7 cellular contexts compared by ENCODE assay signal in the genomic region with DNA sequence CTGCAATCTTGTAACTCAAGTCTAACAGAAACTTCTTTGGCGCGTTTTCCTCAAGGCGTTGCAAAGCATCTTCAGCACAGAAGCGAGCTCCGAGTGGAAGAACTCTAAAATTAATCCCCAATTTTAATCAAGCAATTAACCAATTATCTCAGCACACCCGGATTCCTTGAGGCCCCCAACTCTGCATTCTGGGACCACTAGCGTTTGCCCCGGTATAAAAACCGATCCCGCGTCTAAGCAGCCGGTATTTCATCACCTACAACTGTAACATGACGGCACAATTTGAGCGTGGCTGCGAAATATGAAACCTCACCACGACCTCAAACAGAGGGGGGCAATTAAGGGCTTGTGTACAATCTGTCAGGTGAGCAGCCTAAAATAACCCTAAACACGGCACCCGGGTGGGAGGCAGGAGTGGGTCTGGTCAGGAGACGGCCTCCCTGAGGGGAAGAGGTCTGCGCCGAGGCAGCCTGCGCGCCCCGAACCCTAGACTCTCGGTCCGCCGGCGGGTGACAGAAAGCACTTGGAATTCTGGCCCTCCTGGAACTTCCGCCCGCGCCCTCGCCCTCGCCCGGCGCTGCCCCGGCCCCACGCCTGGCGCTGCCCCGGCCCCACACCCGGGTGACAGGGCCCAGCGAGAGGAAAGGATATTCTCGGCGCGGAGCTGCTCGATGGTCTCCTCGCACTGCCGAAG. TPM values are rescaled to one million over a fixed set of nuclear protein-coding genes. Genes with fewer than 3 reads are reported as not detected.
DNase-seq lines count a peak whose midpoint lies in the region; ATAC-seq, FAIRE-seq and TF ChIP-seq lines count a peak whose summit lies in the region.

No MANE protein-coding gene starts in this region.

- H3K27me3 ChIP-seq in WERI-Rb-1 (ENCODE audit: insufficient read depth, low read depth, severe bottlenecking) (no peaks in the 10 kb centered on the region), layer of hippocampus (ENCODE audit: control insufficient read depth, insufficient read depth, low read length) (no peaks in the 10 kb centered on the region)

- peaks cover 44% of the 10 kb centered on the region for H3K36me3 ChIP-seq in WERI-Rb-1

- H3K4me3 ChIP-seq in WERI-Rb-1 (ENCODE audit: low read depth, low read length): peak overlapping the region; percentile 95

- no peak for FAIRE-seq in GM18507 (lab: Jason Lieb, UNC)

- ATAC-seq in HG02973 (IDR thresholded peaks at IDR 0.05; ENCODE audit: unreplicated experiment): peak; percentile 10

- peak overlapping the region; percentile 95 for H3K27ac ChIP-seq in WERI-Rb-1
- H3K27ac ChIP-seq in layer of hippocampus (ENCODE audit: low read depth, low read length): peak overlapping the region; percentile 96

- no peaks in the 10 kb centered on the region for H3K9me3 ChIP-seq in WERI-Rb-1 (ENCODE audit: severe bottlenecking)

- DNase-seq in GM18507 (ENCODE audit: extremely low spot score, insufficient read length, low read depth) (peak; percentile 7), NCI-H1930 (lab: John Stamatoyannopoulos, UW) (peak; percentile 40 to 43), WERI-Rb-1 (peak; percentile 59), cerebellum (ENCODE audit: low spot score) (peak; percentile 42)
- DNase-seq in stimulated activated CD4-positive, alpha-beta T cell treated with anti-CD3 and anti-CD28 coated beads, Interleukin-4, amount 100 ng/mL, for 24 hours: peak; percentile 52

- TF ChIP-seq CTCF in WERI-Rb-1 (IDR thresholded peaks at IDR 0.05; ENCODE audit: low read depth, low read length): no peak

RNA-seq across cellular contexts. Expression of a gene that starts 0.6 kb away (rescaled TPM):
- total RNA-seq in cerebellum: 37.6 TPM

RNA-seq across cellular contexts. Expression of a gene that starts 26.6 kb away (rescaled TPM):
- total RNA-seq in cerebellum: 82.8 TPM

RNA-seq across cellular contexts. Expression of a gene that starts 26.9 kb away (rescaled TPM):
- total RNA-seq in cerebellum: 60.8 TPM

Comparison
In these comparisons a context has a peak if more than half of its experiments do, and no peak if none do; other contexts are left out.
1. Peak in every context shown above with its lines: DNase-seq, ATAC-seq, H3K4me3 ChIP-seq and H3K27ac ChIP-seq.
2. DNase-seq: peak in every context shown above with its lines; median percentile 59 in WERI-Rb-1; 52 in stimulated activated CD4-positive, alpha-beta T cell treated with anti-CD3 and anti-CD28 coated beads, Interleukin-4, amount 100 ng/mL, for 24 hours; 42 in cerebellum; 42 in NCI-H1930; 7 in GM18507.